In the genomic region with DNA sequence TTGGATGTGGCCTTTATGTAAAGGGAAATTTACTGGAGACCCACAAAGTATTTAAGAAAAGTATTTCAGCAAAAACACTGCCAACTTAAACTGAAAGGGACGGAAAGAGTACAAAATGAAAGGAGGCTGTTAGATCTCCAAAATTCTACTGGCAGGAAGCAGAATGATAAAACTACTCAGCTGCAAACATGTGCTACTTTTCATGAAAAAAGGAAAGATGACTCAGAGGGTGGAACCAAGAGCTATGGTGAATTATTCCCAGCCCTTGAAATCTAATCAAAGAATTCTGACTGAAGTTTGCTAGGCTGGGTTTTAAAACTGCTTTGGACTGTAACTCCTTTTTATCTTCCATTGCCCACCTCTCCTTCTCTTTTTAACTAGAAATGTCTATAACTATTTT, we compare ENCODE assay signal across 14 cellular contexts. TPM values are rescaled to one million over a fixed set of nuclear protein-coding genes. Genes with fewer than 3 reads are reported as not detected.
A peak's percentile ranks its signal among the peaks of the same experiment; 100 is the strongest.
DNase-seq lines count a peak whose midpoint lies in the region; ATAC-seq and TF ChIP-seq lines count a peak whose summit lies in the region.
"Had no signal": no experiment of that assay in that cellular context is flagged by ENCODE, and none has a peak within 500 bp of the region (broad histone marks: within the 10 kb centered on the region; RNA-seq: fewer than 3 reads in every experiment).

No MANE protein-coding gene starts in this region.

- ATAC-seq in HG02642 (IDR thresholded peaks at IDR 0.05; ENCODE audit: poor library complexity, unreplicated experiment) = no peak
- no peak for ATAC-seq in HG03460 (IDR thresholded peaks at IDR 0.05; ENCODE audit: unreplicated experiment)
- no peak for ATAC-seq in HG03025 (IDR thresholded peaks at IDR 0.05; ENCODE audit: low FRiP score, unreplicated experiment)
- ATAC-seq: activated CD8-positive, alpha-beta memory T cell treated with anti-CD3 and anti-CD28 coated beads, Interleukin-2, amount 10 ng/mL, durations not matched to agents 7 days and 5 days; body of pancreas had no signal

- TF ChIP-seq CTCF in brain microvascular endothelial cell (IDR thresholded peaks at IDR 0.05; ENCODE audit: low read depth, low read length, missing control alignments) = no peak

- H3K4me3 ChIP-seq in brain microvascular endothelial cell (ENCODE audit: low read depth, low read length) = no peak overlapping the region
- H3K4me3 ChIP-seq: body of pancreas, skin epidermis had no signal

- DNase-seq in AG08396 (ENCODE audit: low spot score) (peak; percentile 11), HS-27A (ENCODE audit: low read depth) (peak; percentile 22), brain microvascular endothelial cell (peak; percentile 37), lung microvascular endothelial cell (ENCODE audit: low read depth in 2 of 2) (peak; percentile 15 to 61)
- DNase-seq in activated CD4-positive, CD25-positive, alpha-beta regulatory T cell (lab: John Stamatoyannopoulos, UW) = no peak
- DNase-seq: activated CD8-positive, alpha-beta memory T cell treated with anti-CD3 and anti-CD28 coated beads, Interleukin-2, amount 10 ng/mL, durations not matched to agents 7 days and 5 days; body of pancreas; COR-L47; islet precursor cell; T-helper 2 cell had no signal

- H3K36me3 ChIP-seq in brain microvascular endothelial cell (replicated peaks) = no peaks in the 10 kb centered on the region

- in situ Hi-C loops in brain microvascular endothelial cell (cut with HindIII; ENCODE audit: low pct_ligation_motif_present, low sequenced_read_pairs) = no loop called here

- H3K27ac ChIP-seq in brain microvascular endothelial cell = no peak overlapping the region
- H3K27ac ChIP-seq: body of pancreas had no signal

- no peaks in the 10 kb centered on the region for H3K27me3 ChIP-seq in brain microvascular endothelial cell (replicated peaks)
- H3K27me3 ChIP-seq: body of pancreas had no signal

RNA-seq across cellular contexts. Expression of a gene that starts 58.6 kb away (rescaled TPM):
- 1.1 and 1.2 TPM in 2 replicates for total RNA-seq in lung microvascular endothelial cell

Comparison
In these comparisons a context has a peak if more than half of its experiments do, and no peak if none do; other contexts are left out.
1. DNase-seq: peak in AG08396 (single experiment), HS-27A (single experiment), brain microvascular endothelial cell (single experiment) and lung microvascular endothelial cell (2 of 2); none in activated CD4-positive, CD25-positive, alpha-beta regulatory T cell (0 of 4).